ENCODE assay signal across 7 cellular contexts in genomic region chr11:134332782-134333181, GRCh38. TPM values are rescaled to one million over a fixed set of nuclear protein-coding genes. Genes with fewer than 3 reads are reported as not detected.
DNase-seq lines count a peak whose midpoint lies in the region; ATAC-seq and TF ChIP-seq lines count a peak whose summit lies in the region.

No MANE protein-coding gene starts in this region.

- H3K27me3 ChIP-seq in GM23338 (ENCODE audit: insufficient read depth) (peaks cover 28% of the 10 kb centered on the region), prostate gland (replicated peaks; ENCODE audit: insufficient read depth) (no peaks in the 10 kb centered on the region)

- POLR2A ChIA-PET in T-cell (lab: Charles Lee), result no interaction called here

- no peaks in the 10 kb centered on the region for H3K9me3 ChIP-seq in prostate gland

- no peaks in the 10 kb centered on the region; the same call in 1 of the 2 replicates for H3F3A ChIP-seq in GM23338 (replicated peaks; ENCODE audit: low read depth)

- peaks cover 5% of the 10 kb centered on the region; the same call in 1 of the 2 replicates for H4K20me1 ChIP-seq in GM23338 (replicated peaks; ENCODE audit: insufficient read depth)

- TF ChIP-seq CTCF in GM23338 (conservative IDR thresholded peaks at IDR 0.05; ENCODE audit: low read depth in 2 of 2), result no peak; a peak in 1 of 4 replicates
- TF ChIP-seq CTCF in glutamatergic neuron (IDR thresholded peaks at IDR 0.05; ENCODE audit: partially characterized antibody, unreplicated experiment), result no peak
- TF ChIP-seq CTCF in prostate gland (IDR thresholded peaks at IDR 0.05), result no peak

- H3K36me3 Mint-ChIP-seq in GM23338 (ENCODE audit: low read depth), result no peaks in the 10 kb centered on the region; the same call in 2 of the 3 replicates
- no peaks in the 10 kb centered on the region for H3K36me3 Mint-ChIP-seq in T-cell
- peaks cover 6% of the 10 kb centered on the region for H3K36me3 Mint-ChIP-seq in glutamatergic neuron (ENCODE audit: unreplicated experiment)

- H3K79me2 ChIP-seq in GM23338 (replicated peaks; ENCODE audit: insufficient read depth), result no peaks in the 10 kb centered on the region

- WGBS in prostate gland, result 56% methylated on average over 7 of the region's 7 CpGs

- no peak overlapping the region for H3K27ac ChIP-seq in GM23338 (ENCODE audit: low read depth)
- peak overlapping the region; percentile 55 to 66 for H3K27ac ChIP-seq in prostate gland

- H3K9me2 ChIP-seq in GM23338 (ENCODE audit: insufficient read depth), result no peaks in the 10 kb centered on the region

- H3K4me2 ChIP-seq in GM23338, result peak overlapping the region; percentile 94

- H3K27me3 Mint-ChIP-seq in GM23338 (ENCODE audit: insufficient read depth, low read depth, poor library complexity) (peaks cover 23% of the 10 kb centered on the region), T-cell (peaks cover 0 to 11% of the 10 kb centered on the region in 2 donors), glutamatergic neuron (ENCODE audit: unreplicated experiment) (peaks cover 12% of the 10 kb centered on the region)

- no peak for TF ChIP-seq POLR2A in prostate gland (IDR thresholded peaks at IDR 0.05)

- no peak for ATAC-seq in GM23338
- no peak for ATAC-seq in T-cell (replicated peaks in 1 of 4)
- ATAC-seq in HG02840 (IDR thresholded peaks at IDR 0.05; ENCODE audit: low FRiP score, unreplicated experiment), result no peak
- ATAC-seq in HG03457 (IDR thresholded peaks at IDR 0.05; ENCODE audit: unreplicated experiment), result no peak

- no peak for DNase-seq in GM23338 (ENCODE audit: low spot score)
- DNase-seq in T-cell, result no peak
- no peak for DNase-seq in glutamatergic neuron
- DNase-seq in prostate gland (ENCODE audit: low spot score), result no peak
- DNase-seq in foreskin melanocyte, result no peak

- H3K36me3 ChIP-seq in GM23338 (ENCODE audit: insufficient read depth) (no peaks in the 10 kb centered on the region), prostate gland (no peaks in the 10 kb centered on the region)

- H3K4me1 Mint-ChIP-seq in GM23338 (peaks cover 30% of the 10 kb centered on the region), T-cell (peaks cover 12 to 19% (median 16%) of the 10 kb centered on the region in 3 donors), glutamatergic neuron (ENCODE audit: low read depth, unreplicated experiment) (peaks cover 11% of the 10 kb centered on the region)

- H3K4me3 ChIP-seq in GM23338 (peak overlapping the region; percentile 79), prostate gland (peak overlapping the region; percentile 48 to 59)

- CTCF ChIA-PET in T-cell (lab: Charles Lee), result no interaction called here

- H3K9me3 Mint-ChIP-seq in GM23338 (no peaks in the 10 kb centered on the region; the same call in 2 of the 3 replicates), T-cell (no peaks in the 10 kb centered on the region), glutamatergic neuron (ENCODE audit: unreplicated experiment) (peaks cover 2% of the 10 kb centered on the region)

- intact Hi-C loops in prostate gland (cut with DNase I), result loop anchor here (10.0 kb wide), 1 partner anchor 108 kb away; the partner anchor contains the start of genes NCAPD3 and VPS26B

- H3K4me3 Mint-ChIP-seq in GM23338 (peak overlapping the region; percentile 73), T-cell (peak overlapping the region; percentile 70 to 81 (median 76)), glutamatergic neuron (ENCODE audit: unreplicated experiment) (peak overlapping the region; percentile 80)

- H2AFZ ChIP-seq in GM23338, result peak overlapping the region; percentile 98

- H3K4me1 ChIP-seq in GM23338 (ENCODE audit: insufficient read depth), result peaks cover 17% of the 10 kb centered on the region; the same call in 1 of the 2 replicates
- peaks cover 4% of the 10 kb centered on the region for H3K4me1 ChIP-seq in prostate gland (replicated peaks)

- H3K27ac Mint-ChIP-seq in GM23338 (no peak overlapping the region), T-cell (no peak overlapping the region), glutamatergic neuron (ENCODE audit: unreplicated experiment) (no peak overlapping the region)

TF ChIP-seq in GM23338, 12 proteins besides CTCF, POLR2A, EP300 and RAD21 (continues in another document):
- TF ChIP-seq ZNF114 (CRISPR knock-in tag; IDR thresholded peaks at IDR 0.05) (no peak), EZH2phosphoT487 (IDR thresholded peaks at IDR 0.05; ENCODE audit: unreplicated experiment) (no peak), ZNF331 (CRISPR knock-in tag; IDR thresholded peaks at IDR 0.05; ENCODE audit: low read depth) (no peak), STAT1 (IDR thresholded peaks at IDR 0.05; ENCODE audit: unreplicated experiment) (no peak), JUNB (IDR thresholded peaks at IDR 0.05; ENCODE audit: unreplicated experiment) (no peak), ETS1 (IDR thresholded peaks at IDR 0.05) (no peak), CREB1 (CRISPR knock-in tag; IDR thresholded peaks at IDR 0.05; ENCODE audit: low read depth) (no peak)
- TF ChIP-seq, protein P1, sequence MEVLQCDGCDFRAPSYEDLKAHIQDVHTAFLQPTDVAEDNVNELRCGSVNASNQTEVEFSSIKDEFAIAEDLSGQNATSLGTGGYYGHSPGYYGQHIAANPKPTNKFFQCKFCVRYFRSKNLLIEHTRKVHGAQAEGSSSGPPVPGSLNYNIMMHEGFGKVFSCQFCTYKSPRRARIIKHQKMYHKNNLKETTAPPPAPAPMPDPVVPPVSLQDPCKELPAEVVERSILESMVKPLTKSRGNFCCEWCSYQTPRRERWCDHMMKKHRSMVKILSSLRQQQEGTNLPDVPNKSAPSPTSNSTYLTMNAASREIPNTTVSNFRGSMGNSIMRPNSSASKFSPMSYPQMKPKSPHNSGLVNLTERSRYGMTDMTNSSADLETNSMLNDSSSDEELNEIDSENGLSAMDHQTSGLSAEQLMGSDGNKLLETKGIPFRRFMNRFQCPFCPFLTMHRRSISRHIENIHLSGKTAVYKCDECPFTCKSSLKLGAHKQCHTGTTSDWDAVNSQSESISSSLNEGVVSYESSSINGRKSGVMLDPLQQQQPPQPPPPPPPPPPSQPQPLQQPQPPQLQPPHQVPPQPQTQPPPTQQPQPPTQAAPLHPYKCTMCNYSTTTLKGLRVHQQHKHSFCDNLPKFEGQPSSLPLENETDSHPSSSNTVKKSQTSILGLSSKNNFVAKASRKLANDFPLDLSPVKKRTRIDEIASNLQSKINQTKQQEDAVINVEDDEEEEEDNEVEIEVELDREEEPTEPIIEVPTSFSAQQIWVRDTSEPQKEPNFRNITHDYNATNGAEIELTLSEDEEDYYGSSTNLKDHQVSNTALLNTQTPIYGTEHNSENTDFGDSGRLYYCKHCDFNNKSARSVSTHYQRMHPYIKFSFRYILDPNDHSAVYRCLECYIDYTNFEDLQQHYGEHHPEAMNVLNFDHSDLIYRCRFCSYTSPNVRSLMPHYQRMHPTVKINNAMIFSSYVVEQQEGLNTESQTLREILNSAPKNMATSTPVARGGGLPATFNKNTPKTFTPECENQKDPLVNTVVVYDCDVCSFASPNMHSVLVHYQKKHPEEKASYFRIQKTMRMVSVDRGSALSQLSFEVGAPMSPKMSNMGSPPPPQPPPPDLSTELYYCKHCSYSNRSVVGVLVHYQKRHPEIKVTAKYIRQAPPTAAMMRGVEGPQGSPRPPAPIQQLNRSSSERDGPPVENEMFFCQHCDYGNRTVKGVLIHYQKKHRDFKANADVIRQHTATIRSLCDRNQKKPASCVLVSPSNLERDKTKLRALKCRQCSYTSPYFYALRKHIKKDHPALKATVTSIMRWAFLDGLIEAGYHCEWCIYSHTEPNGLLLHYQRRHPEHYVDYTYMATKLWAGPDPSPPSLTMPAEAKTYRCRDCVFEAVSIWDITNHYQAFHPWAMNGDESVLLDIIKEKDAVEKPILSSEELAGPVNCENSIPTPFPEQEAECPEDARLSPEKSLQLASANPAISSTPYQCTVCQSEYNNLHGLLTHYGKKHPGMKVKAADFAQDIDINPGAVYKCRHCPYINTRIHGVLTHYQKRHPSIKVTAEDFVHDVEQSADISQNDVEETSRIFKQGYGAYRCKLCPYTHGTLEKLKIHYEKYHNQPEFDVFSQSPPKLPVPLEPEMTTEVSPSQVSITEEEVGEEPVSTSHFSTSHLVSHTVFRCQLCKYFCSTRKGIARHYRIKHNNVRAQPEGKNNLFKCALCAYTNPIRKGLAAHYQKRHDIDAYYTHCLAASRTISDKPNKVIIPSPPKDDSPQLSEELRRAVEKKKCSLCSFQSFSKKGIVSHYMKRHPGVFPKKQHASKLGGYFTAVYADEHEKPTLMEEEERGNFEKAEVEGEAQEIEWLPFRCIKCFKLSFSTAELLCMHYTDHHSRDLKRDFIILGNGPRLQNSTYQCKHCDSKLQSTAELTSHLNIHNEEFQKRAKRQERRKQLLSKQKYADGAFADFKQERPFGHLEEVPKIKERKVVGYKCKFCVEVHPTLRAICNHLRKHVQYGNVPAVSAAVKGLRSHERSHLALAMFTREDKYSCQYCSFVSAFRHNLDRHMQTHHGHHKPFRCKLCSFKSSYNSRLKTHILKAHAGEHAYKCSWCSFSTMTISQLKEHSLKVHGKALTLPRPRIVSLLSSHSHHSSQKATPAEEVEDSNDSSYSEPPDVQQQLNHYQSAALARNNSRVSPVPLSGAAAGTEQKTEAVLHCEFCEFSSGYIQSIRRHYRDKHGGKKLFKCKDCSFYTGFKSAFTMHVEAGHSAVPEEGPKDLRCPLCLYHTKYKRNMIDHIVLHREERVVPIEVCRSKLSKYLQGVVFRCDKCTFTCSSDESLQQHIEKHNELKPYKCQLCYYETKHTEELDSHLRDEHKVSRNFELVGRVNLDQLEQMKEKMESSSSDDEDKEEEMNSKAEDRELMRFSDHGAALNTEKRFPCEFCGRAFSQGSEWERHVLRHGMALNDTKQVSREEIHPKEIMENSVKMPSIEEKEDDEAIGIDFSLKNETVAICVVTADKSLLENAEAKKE (CRISPR knock-in tag; IDR thresholded peaks at IDR 0.05), result no peak

RNA-seq across cellular contexts. Expression of gene GLB1L2, which starts 1.0 kb away (rescaled TPM):
- 9.8 and 12.3 TPM in 2 replicates for total RNA-seq in GM23338 (2014; rRNA removed; shearing (Covaris generic))
- 2.9 and 3.3 TPM in 2 replicates for polyA plus RNA-seq in GM23338 (2016; fragmentation: Nextera tagmentation; extraction: Ambion mirVana)
- 1 to 10 TPM; 1.4 to 3.6 (median 2.3) TPM for total RNA-seq in T-cell
- total RNA-seq in glutamatergic neuron (ENCODE audit: unreplicated experiment), result 1.0 TPM
- total RNA-seq in prostate gland, result 10 to 100 TPM; 45.6 to 60.0 TPM

RNA-seq across cellular contexts. Expression of gene GLB1L3, which starts 56.6 kb away (rescaled TPM):
- 33.1 and 35.9 TPM in 2 replicates for total RNA-seq in GM23338 (2014; rRNA removed; shearing (Covaris generic))
- polyA plus RNA-seq in GM23338 (2016; fragmentation: Nextera tagmentation; extraction: Ambion mirVana), result 27.1 and 28.8 TPM in 2 replicates
- total RNA-seq in T-cell (1 to 10 TPM; 1.3 to 2.8 (median 1.9) TPM), glutamatergic neuron (ENCODE audit: unreplicated experiment) (0.83 TPM), prostate gland (10 to 100 TPM in 1 of 2 donors, 1 to 10 TPM in 1; 7.8 to 14.5 TPM)
